ENCODE assay signal across 1 cellular context in the genomic region with DNA sequence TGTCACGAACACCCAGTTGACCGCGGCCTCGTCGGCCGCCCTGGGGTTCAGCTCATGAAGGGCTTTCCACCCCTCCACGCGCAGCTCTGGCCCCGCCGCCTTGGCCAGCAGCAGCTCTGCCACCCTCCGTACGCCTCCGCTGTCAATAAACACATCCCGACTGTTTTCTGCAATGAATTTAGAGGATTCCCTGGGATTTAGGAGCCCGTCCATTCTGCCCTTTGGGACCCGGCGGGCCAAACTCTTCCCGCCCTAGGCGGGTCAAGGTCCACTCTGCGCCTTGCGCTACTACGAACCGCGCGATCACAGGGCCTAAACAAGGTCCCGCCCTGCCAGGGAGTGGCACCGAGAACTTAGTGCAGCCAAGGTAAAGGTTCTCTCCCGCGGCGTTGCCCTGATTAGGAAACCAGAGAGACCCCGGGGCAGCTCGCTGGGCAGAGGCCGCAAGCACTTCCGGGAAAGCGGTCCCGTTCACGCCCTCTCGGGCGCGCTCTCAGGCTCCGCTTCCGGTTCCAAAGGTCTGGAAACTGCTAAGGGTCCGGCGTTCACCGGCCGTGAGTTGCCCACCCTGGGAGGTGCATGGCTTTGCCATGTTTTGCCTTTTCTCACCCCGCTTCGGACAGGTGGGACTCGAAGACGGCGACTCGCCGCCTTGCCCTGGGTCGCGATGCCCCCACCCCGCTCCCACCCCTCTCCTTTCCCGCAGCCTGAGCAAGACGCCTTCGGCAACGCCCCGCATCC.
TF ChIP-seq lines count a peak whose summit lies in the region.

No MANE protein-coding gene starts in this region.

TF ChIP-seq in GM12878, 131 proteins besides CTCF, POLR2A, EP300 and RAD21 (continues in another document):
- no peak for TF ChIP-seq SUPT20H (IDR thresholded peaks at IDR 0.05; ENCODE audit: borderline replicate concordance, control insufficient read depth, low read depth, low read length)
- TF ChIP-seq, protein P1, sequence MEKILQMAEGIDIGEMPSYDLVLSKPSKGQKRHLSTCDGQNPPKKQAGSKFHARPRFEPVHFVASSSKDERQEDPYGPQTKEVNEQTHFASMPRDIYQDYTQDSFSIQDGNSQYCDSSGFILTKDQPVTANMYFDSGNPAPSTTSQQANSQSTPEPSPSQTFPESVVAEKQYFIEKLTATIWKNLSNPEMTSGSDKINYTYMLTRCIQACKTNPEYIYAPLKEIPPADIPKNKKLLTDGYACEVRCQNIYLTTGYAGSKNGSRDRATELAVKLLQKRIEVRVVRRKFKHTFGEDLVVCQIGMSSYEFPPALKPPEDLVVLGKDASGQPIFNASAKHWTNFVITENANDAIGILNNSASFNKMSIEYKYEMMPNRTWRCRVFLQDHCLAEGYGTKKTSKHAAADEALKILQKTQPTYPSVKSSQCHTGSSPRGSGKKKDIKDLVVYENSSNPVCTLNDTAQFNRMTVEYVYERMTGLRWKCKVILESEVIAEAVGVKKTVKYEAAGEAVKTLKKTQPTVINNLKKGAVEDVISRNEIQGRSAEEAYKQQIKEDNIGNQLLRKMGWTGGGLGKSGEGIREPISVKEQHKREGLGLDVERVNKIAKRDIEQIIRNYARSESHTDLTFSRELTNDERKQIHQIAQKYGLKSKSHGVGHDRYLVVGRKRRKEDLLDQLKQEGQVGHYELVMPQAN (conservative IDR thresholded peaks at IDR 0.05): 0 out of 2 replicates have a peak, but pooled peaks have one; percentile 43
- no peak for TF ChIP-seq CEBPB (IDR thresholded peaks at IDR 0.05; ENCODE audit: borderline replicate concordance in 1 of 2, low read depth in 2 of 2, low read length in 2 of 2)
- no peak for TF ChIP-seq ATF3 (IDR thresholded peaks at IDR 0.05; ENCODE audit: borderline replicate concordance, extremely low read depth, low read depth, low read length)
- TF ChIP-seq RB1 (IDR thresholded peaks at IDR 0.05; ENCODE audit: borderline replicate concordance): peak; percentile 85; the same call in 1 of the 2 replicates
- peak; percentile 65 for TF ChIP-seq NR2C1 (IDR thresholded peaks at IDR 0.05)
- no peak for TF ChIP-seq ZNF622 (IDR thresholded peaks at IDR 0.05)
- peak; percentile 42 for TF ChIP-seq PKNOX1 (IDR thresholded peaks at IDR 0.05)
- peak in 1 of 2 experiments; percentile 25; a peak in 1 of 3 replicates for TF ChIP-seq EGR1 (IDR thresholded peaks at IDR 0.05; ENCODE audit: borderline replicate concordance in 1 of 2, low read depth in 2 of 2, low read length in 2 of 2)
- TF ChIP-seq IKZF1 (conservative IDR thresholded peaks at IDR 0.05): peak; percentile 76
- no peak for TF ChIP-seq FOXK2 (IDR thresholded peaks at IDR 0.05)
- TF ChIP-seq BACH1 (IDR thresholded peaks at IDR 0.05; ENCODE audit: borderline replicate concordance): peak; percentile 18; the same call in 1 of the 2 replicates
- TF ChIP-seq, protein P2, sequence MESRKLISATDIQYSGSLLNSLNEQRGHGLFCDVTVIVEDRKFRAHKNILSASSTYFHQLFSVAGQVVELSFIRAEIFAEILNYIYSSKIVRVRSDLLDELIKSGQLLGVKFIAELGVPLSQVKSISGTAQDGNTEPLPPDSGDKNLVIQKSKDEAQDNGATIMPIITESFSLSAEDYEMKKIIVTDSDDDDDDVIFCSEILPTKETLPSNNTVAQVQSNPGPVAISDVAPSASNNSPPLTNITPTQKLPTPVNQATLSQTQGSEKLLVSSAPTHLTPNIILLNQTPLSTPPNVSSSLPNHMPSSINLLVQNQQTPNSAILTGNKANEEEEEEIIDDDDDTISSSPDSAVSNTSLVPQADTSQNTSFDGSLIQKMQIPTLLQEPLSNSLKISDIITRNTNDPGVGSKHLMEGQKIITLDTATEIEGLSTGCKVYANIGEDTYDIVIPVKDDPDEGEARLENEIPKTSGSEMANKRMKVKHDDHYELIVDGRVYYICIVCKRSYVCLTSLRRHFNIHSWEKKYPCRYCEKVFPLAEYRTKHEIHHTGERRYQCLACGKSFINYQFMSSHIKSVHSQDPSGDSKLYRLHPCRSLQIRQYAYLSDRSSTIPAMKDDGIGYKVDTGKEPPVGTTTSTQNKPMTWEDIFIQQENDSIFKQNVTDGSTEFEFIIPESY (IDR thresholded peaks at IDR 0.05): no peak
- no peak for TF ChIP-seq BRCA1 (IDR thresholded peaks at IDR 0.05; ENCODE audit: low read depth, low read length)
- TF ChIP-seq NBN (IDR thresholded peaks at IDR 0.05): peak; percentile 58; the same call in 1 of the 2 replicates
- TF ChIP-seq ETV6 (conservative IDR thresholded peaks at IDR 0.05 in 1 of 2, IDR thresholded peaks at IDR 0.05 in 1 of 2; ENCODE audit: borderline replicate concordance in 1 of 2, low read depth in 1 of 2): peak in 1 of 2 experiments; percentile 48; a peak in 2 of 4 replicates
- peak; percentile 55 for TF ChIP-seq GATAD2B (conservative IDR thresholded peaks at IDR 0.05; ENCODE audit: low read depth)
- 0 out of 2 replicates have a peak, but pooled peaks have one; percentile 65 for TF ChIP-seq POLR2AphosphoS5 (IDR thresholded peaks at IDR 0.05; ENCODE audit: low read length)
- no peak for TF ChIP-seq YBX1 (IDR thresholded peaks at IDR 0.05)
- no peak for TF ChIP-seq RCOR1 (conservative IDR thresholded peaks at IDR 0.05; ENCODE audit: low read depth, low read length)
- peak; percentile 31; the same call in 1 of the 2 replicates for TF ChIP-seq ZNF207 (IDR thresholded peaks at IDR 0.05; ENCODE audit: borderline replicate concordance)
- peak; percentile 70; the same call in 1 of the 2 replicates for TF ChIP-seq ZBTB40 (IDR thresholded peaks at IDR 0.05; ENCODE audit: borderline replicate concordance)
- no peak for TF ChIP-seq HDAC6 (IDR thresholded peaks at IDR 0.05; ENCODE audit: unreplicated experiment)
- 0 out of 2 replicates have a peak, but pooled peaks have one; percentile 17 for TF ChIP-seq CHD2 (IDR thresholded peaks at IDR 0.05; ENCODE audit: borderline replicate concordance, low read depth, low read length)
- peak; percentile 36; the same call in 1 of the 2 replicates for TF ChIP-seq EED (IDR thresholded peaks at IDR 0.05; ENCODE audit: low read depth)
- peak; percentile 35; the same call in 1 of the 2 replicates for TF ChIP-seq TAF1 (IDR thresholded peaks at IDR 0.05; ENCODE audit: borderline replicate concordance, low read depth, low read length)
- TF ChIP-seq HDAC2 (IDR thresholded peaks at IDR 0.05): peak; percentile 72; the same call in 1 of the 2 replicates
- TF ChIP-seq, protein P3, sequence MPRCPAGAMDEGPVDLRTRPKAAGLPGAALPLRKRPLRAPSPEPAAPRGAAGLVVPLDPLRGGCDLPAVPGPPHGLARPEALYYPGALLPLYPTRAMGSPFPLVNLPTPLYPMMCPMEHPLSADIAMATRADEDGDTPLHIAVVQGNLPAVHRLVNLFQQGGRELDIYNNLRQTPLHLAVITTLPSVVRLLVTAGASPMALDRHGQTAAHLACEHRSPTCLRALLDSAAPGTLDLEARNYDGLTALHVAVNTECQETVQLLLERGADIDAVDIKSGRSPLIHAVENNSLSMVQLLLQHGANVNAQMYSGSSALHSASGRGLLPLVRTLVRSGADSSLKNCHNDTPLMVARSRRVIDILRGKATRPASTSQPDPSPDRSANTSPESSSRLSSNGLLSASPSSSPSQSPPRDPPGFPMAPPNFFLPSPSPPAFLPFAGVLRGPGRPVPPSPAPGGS (IDR thresholded peaks at IDR 0.05; ENCODE audit: borderline replicate concordance, insufficient read depth, low read depth, low read length, poor library complexity, severe bottlenecking): no peak
- TF ChIP-seq IKZF2 (IDR thresholded peaks at IDR 0.05): 0 out of 4 replicates have a peak, but pooled peaks of 1 of the 2 experiments have one; percentile 45
- TF ChIP-seq, protein P4, sequence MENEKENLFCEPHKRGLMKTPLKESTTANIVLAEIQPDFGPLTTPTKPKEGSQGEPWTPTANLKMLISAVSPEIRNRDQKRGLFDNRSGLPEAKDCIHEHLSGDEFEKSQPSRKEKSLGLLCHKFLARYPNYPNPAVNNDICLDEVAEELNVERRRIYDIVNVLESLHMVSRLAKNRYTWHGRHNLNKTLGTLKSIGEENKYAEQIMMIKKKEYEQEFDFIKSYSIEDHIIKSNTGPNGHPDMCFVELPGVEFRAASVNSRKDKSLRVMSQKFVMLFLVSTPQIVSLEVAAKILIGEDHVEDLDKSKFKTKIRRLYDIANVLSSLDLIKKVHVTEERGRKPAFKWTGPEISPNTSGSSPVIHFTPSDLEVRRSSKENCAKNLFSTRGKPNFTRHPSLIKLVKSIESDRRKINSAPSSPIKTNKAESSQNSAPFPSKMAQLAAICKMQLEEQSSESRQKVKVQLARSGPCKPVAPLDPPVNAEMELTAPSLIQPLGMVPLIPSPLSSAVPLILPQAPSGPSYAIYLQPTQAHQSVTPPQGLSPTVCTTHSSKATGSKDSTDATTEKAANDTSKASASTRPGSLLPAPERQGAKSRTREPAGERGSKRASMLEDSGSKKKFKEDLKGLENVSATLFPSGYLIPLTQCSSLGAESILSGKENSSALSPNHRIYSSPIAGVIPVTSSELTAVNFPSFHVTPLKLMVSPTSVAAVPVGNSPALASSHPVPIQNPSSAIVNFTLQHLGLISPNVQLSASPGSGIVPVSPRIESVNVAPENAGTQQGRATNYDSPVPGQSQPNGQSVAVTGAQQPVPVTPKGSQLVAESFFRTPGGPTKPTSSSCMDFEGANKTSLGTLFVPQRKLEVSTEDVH (IDR thresholded peaks at IDR 0.05; ENCODE audit: low read depth, partially characterized antibody): peak; percentile 47
- TF ChIP-seq, protein P5, sequence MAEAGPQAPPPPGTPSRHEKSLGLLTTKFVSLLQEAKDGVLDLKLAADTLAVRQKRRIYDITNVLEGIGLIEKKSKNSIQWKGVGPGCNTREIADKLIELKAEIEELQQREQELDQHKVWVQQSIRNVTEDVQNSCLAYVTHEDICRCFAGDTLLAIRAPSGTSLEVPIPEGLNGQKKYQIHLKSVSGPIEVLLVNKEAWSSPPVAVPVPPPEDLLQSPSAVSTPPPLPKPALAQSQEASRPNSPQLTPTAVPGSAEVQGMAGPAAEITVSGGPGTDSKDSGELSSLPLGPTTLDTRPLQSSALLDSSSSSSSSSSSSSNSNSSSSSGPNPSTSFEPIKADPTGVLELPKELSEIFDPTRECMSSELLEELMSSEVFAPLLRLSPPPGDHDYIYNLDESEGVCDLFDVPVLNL (IDR thresholded peaks at IDR 0.05; ENCODE audit: low read depth, low read length): no peak
- no peak for TF ChIP-seq MXI1 (IDR thresholded peaks at IDR 0.05; ENCODE audit: low read depth, low read length)
- peak; percentile 78; the same call in 1 of the 2 replicates for TF ChIP-seq NR2F1 (conservative IDR thresholded peaks at IDR 0.05)
- 0 out of 4 replicates have a peak, but pooled peaks of 1 of the 2 experiments have one; percentile 0 for TF ChIP-seq BHLHE40 (IDR thresholded peaks at IDR 0.05; ENCODE audit: borderline replicate concordance in 1 of 2, low read depth in 2 of 2, low read length in 1 of 2)
- TF ChIP-seq, protein P6, sequence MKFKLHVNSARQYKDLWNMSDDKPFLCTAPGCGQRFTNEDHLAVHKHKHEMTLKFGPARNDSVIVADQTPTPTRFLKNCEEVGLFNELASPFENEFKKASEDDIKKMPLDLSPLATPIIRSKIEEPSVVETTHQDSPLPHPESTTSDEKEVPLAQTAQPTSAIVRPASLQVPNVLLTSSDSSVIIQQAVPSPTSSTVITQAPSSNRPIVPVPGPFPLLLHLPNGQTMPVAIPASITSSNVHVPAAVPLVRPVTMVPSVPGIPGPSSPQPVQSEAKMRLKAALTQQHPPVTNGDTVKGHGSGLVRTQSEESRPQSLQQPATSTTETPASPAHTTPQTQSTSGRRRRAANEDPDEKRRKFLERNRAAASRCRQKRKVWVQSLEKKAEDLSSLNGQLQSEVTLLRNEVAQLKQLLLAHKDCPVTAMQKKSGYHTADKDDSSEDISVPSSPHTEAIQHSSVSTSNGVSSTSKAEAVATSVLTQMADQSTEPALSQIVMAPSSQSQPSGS (IDR thresholded peaks at IDR 0.05; ENCODE audit: low read length): no peak
